In the genomic region with DNA sequence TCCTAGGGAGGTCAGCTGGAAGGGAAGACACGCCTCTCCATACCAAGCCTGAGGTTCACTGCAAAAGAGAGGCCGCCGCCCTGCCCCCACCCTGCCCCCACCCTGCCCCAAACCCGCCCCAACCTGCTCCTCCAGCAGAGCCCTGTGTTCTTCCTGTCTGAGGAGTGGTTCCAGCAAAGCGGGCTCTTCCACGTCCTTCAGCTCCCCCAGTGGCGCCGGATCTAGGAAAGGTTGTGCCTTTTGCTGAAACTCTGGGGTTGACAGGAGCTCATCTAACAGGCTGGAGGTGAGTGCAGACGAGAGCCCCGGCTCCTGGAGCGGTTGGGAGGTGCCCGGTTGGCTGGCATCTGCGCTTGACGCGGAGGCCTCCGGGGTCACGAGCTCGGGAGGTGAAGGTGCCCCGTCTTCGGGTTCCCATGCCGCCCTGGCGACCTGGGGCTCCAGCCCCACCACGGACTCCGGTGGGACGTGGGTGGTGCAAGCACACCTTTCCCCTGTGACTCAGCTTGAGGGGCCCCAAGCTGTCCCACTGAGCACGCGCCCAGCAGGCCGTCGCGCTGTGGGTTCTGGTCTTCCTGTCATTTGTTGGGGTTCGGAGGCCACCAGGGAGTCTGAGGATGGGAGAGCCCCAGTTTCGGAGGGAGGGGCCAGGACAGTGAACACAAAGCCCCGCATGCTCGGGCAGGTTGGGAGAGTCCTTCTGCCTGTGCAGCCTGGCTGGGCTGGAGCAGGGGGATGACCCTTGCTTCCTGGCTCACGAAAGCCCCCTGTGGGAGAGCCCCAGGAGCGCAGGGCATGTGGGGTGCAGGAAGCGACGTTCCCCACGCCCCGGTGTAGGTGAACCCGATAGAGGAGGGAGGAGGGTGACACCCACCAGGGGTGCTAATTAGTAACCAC, we compare ENCODE assay signal across 8 cellular contexts.
DNase-seq lines count a peak whose midpoint lies in the region; ATAC-seq, FAIRE-seq and TF ChIP-seq lines count a peak whose summit lies in the region.

No MANE protein-coding gene starts in this region.

- peaks cover 19% of the 10 kb centered on the region for H3K4me1 Mint-ChIP-seq in dendritic cell treated with granulocyte-macrophage colony-stimulating factor and Interleukin-4, amounts not matched to agents 40 ng/mL and 50 ng/mL, for 4 days (ENCODE audit: low read depth)

- no peak overlapping the region for H2AFZ ChIP-seq in mesenchymal stem cell (ENCODE audit: low read depth, low read length)

- no peaks in the 10 kb centered on the region for H3K36me3 ChIP-seq in WERI-Rb-1
- H3K36me3 ChIP-seq in mesenchymal stem cell (ENCODE audit: control insufficient read depth in 1 of 2, insufficient read depth in 2 of 2, low read depth in 1 of 2, low read length in 2 of 2), result no peaks in the 10 kb centered on the region

- DNase-seq in GM18507 (ENCODE audit: extremely low spot score, insufficient read length, low read depth), result peak; percentile 17
- DNase-seq in WERI-Rb-1, result peak; percentile 33
- peak; percentile 8 for DNase-seq in mesenchymal stem cell
- peak; percentile 38 to 53 for DNase-seq in stimulated activated CD8-positive, alpha-beta memory T cell treated with anti-CD3 and anti-CD28 coated beads, Interleukin-15, amount 100 ng/mL, for 4 hours (ENCODE audit: low read depth in 2 of 2)
- no peak for DNase-seq in foreskin melanocyte
- DNase-seq in OCI-M2 (lab: John Stamatoyannopoulos, UW; ENCODE audit: unreplicated experiment), result no peak

- peaks cover 14% of the 10 kb centered on the region for H3K27me3 Mint-ChIP-seq in dendritic cell treated with granulocyte-macrophage colony-stimulating factor and Interleukin-4, amounts not matched to agents 40 ng/mL and 50 ng/mL, for 4 days

- no peak for TF ChIP-seq CTCF in WERI-Rb-1 (IDR thresholded peaks at IDR 0.05; ENCODE audit: low read depth, low read length)

- H2BK5ac ChIP-seq in mesenchymal stem cell (ENCODE audit: low read depth, low read length, poor library complexity, severe bottlenecking), result no peak overlapping the region

- H3K4me1 ChIP-seq in mesenchymal stem cell (ENCODE audit: control insufficient read depth, insufficient read depth, low read depth, low read length), result peaks cover 7% of the 10 kb centered on the region

- no peak overlapping the region for H2BK15ac ChIP-seq in mesenchymal stem cell (ENCODE audit: low read depth, poor library complexity, severe bottlenecking)

- WGBS in mesenchymal stem cell, result 46% methylated on average over 36 of the region's 41 CpGs

- H3K9ac ChIP-seq in mesenchymal stem cell (ENCODE audit: low read length), result peak overlapping the region; percentile 53

- intact Hi-C loops in dendritic cell treated with granulocyte-macrophage colony-stimulating factor and Interleukin-4, amounts not matched to agents 40 ng/mL and 50 ng/mL, for 4 days (cut with micrococcal nuclease), result no loop called here

- no peak overlapping the region for H3K18ac ChIP-seq in mesenchymal stem cell (ENCODE audit: low read depth in 1 of 2, low read length in 2 of 2)

- H3K14ac ChIP-seq in mesenchymal stem cell (ENCODE audit: low read length in 2 of 2), result no peak overlapping the region

- peak overlapping the region; percentile 74 for H3K27ac Mint-ChIP-seq in dendritic cell treated with granulocyte-macrophage colony-stimulating factor and Interleukin-4, amounts not matched to agents 40 ng/mL and 50 ng/mL, for 4 days

- H3K79me1 ChIP-seq in mesenchymal stem cell (replicated peaks; ENCODE audit: low read length, poor library complexity, severe bottlenecking), result no peaks in the 10 kb centered on the region

- peaks cover 55% of the 10 kb centered on the region for H3K9me3 Mint-ChIP-seq in dendritic cell treated with granulocyte-macrophage colony-stimulating factor and Interleukin-4, amounts not matched to agents 40 ng/mL and 50 ng/mL, for 4 days

- H2BK120ac ChIP-seq in mesenchymal stem cell (ENCODE audit: low read depth, low read length), result no peak overlapping the region

- H3K4me3 ChIP-seq in WERI-Rb-1 (ENCODE audit: low read depth, low read length) (no peak overlapping the region), mesenchymal stem cell (ENCODE audit: insufficient read depth in 1 of 2, low read depth in 1 of 2, low read length in 2 of 2) (peak overlapping the region; percentile 21 to 72)

- H3K9me3 ChIP-seq in WERI-Rb-1 (ENCODE audit: severe bottlenecking), result no peaks in the 10 kb centered on the region
- peaks cover 5% of the 10 kb centered on the region for H3K9me3 ChIP-seq in mesenchymal stem cell (ENCODE audit: control insufficient read depth, low read length)

- H2BK12ac ChIP-seq in mesenchymal stem cell (ENCODE audit: low read length in 2 of 2), result no peak overlapping the region

- H3K27me3 ChIP-seq in WERI-Rb-1 (ENCODE audit: insufficient read depth, low read depth, severe bottlenecking) (peaks cover 7% of the 10 kb centered on the region), mesenchymal stem cell (ENCODE audit: control insufficient read depth in 1 of 2, insufficient read depth in 1 of 2, low read length in 2 of 2) (peaks cover 10 to 13% of the 10 kb centered on the region in 2 experiments)

- no peak overlapping the region for H4K91ac ChIP-seq in mesenchymal stem cell (ENCODE audit: low read length)

- H3K4me2 ChIP-seq in mesenchymal stem cell (ENCODE audit: low read length, poor library complexity, severe bottlenecking), result peak overlapping the region; percentile 33

- H3K23ac ChIP-seq in mesenchymal stem cell (ENCODE audit: low read length in 2 of 2), result peak overlapping the region in 1 of 2 experiments; percentile 47

- H3K27ac ChIP-seq in WERI-Rb-1 (no peak overlapping the region), mesenchymal stem cell (ENCODE audit: low read length, poor library complexity, severe bottlenecking) (no peak overlapping the region)

- H4K8ac ChIP-seq in mesenchymal stem cell (ENCODE audit: low read length), result no peak overlapping the region

- FAIRE-seq in GM18507 (lab: Jason Lieb, UNC), result peak; percentile 82

- H2AK5ac ChIP-seq in mesenchymal stem cell (ENCODE audit: low read length, severe bottlenecking), result no peak overlapping the region

- H3K36me3 Mint-ChIP-seq in dendritic cell treated with granulocyte-macrophage colony-stimulating factor and Interleukin-4, amounts not matched to agents 40 ng/mL and 50 ng/mL, for 4 days (ENCODE audit: low read depth), result peaks cover 6% of the 10 kb centered on the region

- H3K4ac ChIP-seq in mesenchymal stem cell (ENCODE audit: low read depth in 1 of 2, low read length in 2 of 2), result no peak overlapping the region

- ATAC-seq in HG02970 (IDR thresholded peaks at IDR 0.05; ENCODE audit: low FRiP score, unreplicated experiment), result peak; percentile 58

- H3K4me3 Mint-ChIP-seq in dendritic cell treated with granulocyte-macrophage colony-stimulating factor and Interleukin-4, amounts not matched to agents 40 ng/mL and 50 ng/mL, for 4 days, result peak overlapping the region; percentile 80

Comparison
In these comparisons a context has a peak if more than half of its experiments do, and no peak if none do; other contexts are left out.
1. DNase-seq: peak in GM18507 (single experiment), WERI-Rb-1 (single experiment), mesenchymal stem cell (single experiment) and stimulated activated CD8-positive, alpha-beta memory T cell treated with anti-CD3 and anti-CD28 coated beads, Interleukin-15, amount 100 ng/mL, for 4 hours (2 of 2); none in foreskin melanocyte (single experiment) and OCI-M2 (single experiment).